8 cellular contexts compared by ENCODE assay signal in the genomic region with DNA sequence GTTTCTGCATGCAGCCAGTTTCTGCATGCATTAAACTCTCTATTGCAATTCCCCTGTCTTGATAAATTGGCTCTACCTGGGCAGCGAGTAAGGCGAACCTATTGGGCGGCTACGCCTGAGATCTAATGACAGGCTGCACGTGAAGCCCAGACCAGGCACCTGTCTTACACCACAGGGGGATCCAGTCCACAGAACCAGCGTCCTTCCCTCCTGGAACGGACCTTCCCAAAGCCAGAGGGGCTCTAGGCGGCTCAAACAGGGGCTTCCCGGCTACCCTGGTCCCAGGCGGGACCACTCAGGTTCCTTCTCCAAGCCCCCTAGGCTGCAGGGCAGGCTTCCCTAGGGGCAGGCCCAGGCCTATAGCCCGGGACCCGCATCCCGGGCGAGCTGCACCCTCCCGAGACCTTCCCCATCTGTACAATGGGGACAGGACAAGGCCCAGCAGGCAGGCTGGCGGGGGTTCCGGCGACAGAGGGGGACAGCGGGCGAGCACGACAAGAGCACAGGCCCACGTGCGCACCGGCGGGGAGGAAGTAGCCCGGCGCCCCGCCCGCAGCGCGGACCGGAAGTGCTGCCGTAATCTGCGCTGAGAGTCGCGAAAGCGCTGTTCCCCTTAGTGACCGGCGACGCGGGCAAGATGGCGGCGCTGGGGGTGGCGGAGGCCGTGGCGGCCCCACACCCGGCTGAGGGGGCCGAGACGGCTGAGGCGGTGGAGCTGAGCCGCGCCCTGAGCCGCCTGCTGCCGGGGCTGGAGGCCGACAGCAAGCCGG. TPM values are rescaled to one million over a fixed set of nuclear protein-coding genes. Genes with fewer than 3 reads are reported as not detected.
DNase-seq lines count a peak whose midpoint lies in the region; ATAC-seq, FAIRE-seq and TF ChIP-seq lines count a peak whose summit lies in the region.

A gene (plus strand): TSS at position 616 of the 770 bp plus-strand sequence. CDS start 22 bp downstream, at position 638.

- intact Hi-C loops in adrenal gland (cut with DNase I) (loop anchor here (5.0 to 10.0 kb wide), 2 partner anchors 209 to 211 kb away; a partner anchor contains a TSS), left ventricle myocardium inferior (cut with micrococcal nuclease) (no loop called here), psoas muscle (cut with DNase I) (loop anchor here in 1 of 2 donors (5.0 kb wide), 1 partner anchor 204 kb away; no protein-coding TSS in a partner anchor)

- ATAC-seq in HG02759 (IDR thresholded peaks at IDR 0.05; ENCODE audit: unreplicated experiment) (peak; percentile 88), psoas muscle (peak; percentile 84 to 94 (median 91))

- no peaks in the 10 kb centered on the region for H3K9me3 ChIP-seq in adrenal gland (replicated peaks in 1 of 3)
- H3K9me3 ChIP-seq in left ventricle myocardium inferior (replicated peaks) = peaks cover 5% of the 10 kb centered on the region
- H3K9me3 ChIP-seq in psoas muscle = no peaks in the 10 kb centered on the region

- DNase-seq in GM12892 (ENCODE audit: insufficient read length) (peak; percentile 95), NCI-H128 (lab: John Stamatoyannopoulos, UW; ENCODE audit: unreplicated experiment) (peak; percentile 45), T-helper 1 cell (peak; percentile 68 to 87 (median 78)), adrenal gland (peak; percentile 80 to 91 (median 85)), left ventricle myocardium inferior (peak; percentile 88), psoas muscle (peak; percentile 91 to 93)

- H3K27ac ChIP-seq in adrenal gland = peak within 1 kb of the TSS in 2 of 5 donors; percentile 38 to 73
- H3K27ac ChIP-seq in left ventricle myocardium inferior (replicated peaks) = peak within 1 kb of the TSS; percentile 82
- peak within 1 kb of the TSS; percentile 91 for H3K27ac ChIP-seq in psoas muscle
- H3K27ac ChIP-seq in urinary bladder (ENCODE audit: low read depth) = peak within 1 kb of the TSS; percentile 31

- TF ChIP-seq CTCF in adrenal gland (IDR thresholded peaks at IDR 0.05) (no peak), left ventricle myocardium inferior (IDR thresholded peaks at IDR 0.05; ENCODE audit: borderline replicate concordance) (no peak), psoas muscle (IDR thresholded peaks at IDR 0.05) (no peak)

- no peaks in the 10 kb centered on the region for H3K27me3 ChIP-seq in adrenal gland
- H3K27me3 ChIP-seq in left ventricle myocardium inferior (ENCODE audit: low read depth) = no peaks in the 10 kb centered on the region
- no peaks in the 10 kb centered on the region for H3K27me3 ChIP-seq in psoas muscle (ENCODE audit: insufficient read depth in 3 of 3, low read length in 2 of 3)

- H3K36me3 ChIP-seq in adrenal gland (replicated peaks in 1 of 2) = no peaks in the 10 kb centered on the region
- H3K36me3 ChIP-seq in left ventricle myocardium inferior = peaks cover 8% of the 10 kb centered on the region
- peaks cover 0 to 3% of the 10 kb centered on the region in 2 donors for H3K36me3 ChIP-seq in psoas muscle (ENCODE audit: insufficient read depth in 1 of 2, low read depth in 1 of 2)
- no peaks in the 10 kb centered on the region for H3K36me3 ChIP-seq in urinary bladder (ENCODE audit: insufficient read depth)

- peak; percentile 83 for FAIRE-seq in GM12892 (lab: Jason Lieb, UNC)

- TF ChIP-seq POLR2A in GM12892 (IDR thresholded peaks at IDR 0.05; ENCODE audit: low read depth, low read length) = peak; percentile 77; the same call in 1 of the 2 replicates
- peak in 1 of 2 donors; percentile 24 for TF ChIP-seq POLR2A in adrenal gland (IDR thresholded peaks at IDR 0.05)

- H3K4me1 ChIP-seq in adrenal gland (replicated peaks in 1 of 2) (peaks cover 13 to 18% of the 10 kb centered on the region in 2 donors), left ventricle myocardium inferior (peaks cover 48% of the 10 kb centered on the region), psoas muscle (peaks cover 11% of the 10 kb centered on the region), urinary bladder (ENCODE audit: insufficient read depth) (no peaks in the 10 kb centered on the region)

- H3K4me3 ChIP-seq in adrenal gland = peak within 1 kb of the TSS; percentile 37 to 91 (median 62)
- peak within 1 kb of the TSS; percentile 87 for H3K4me3 ChIP-seq in left ventricle myocardium inferior
- peak within 1 kb of the TSS; percentile 81 for H3K4me3 ChIP-seq in psoas muscle
- peak within 1 kb of the TSS; percentile 99 for H3K4me3 ChIP-seq in urinary bladder (ENCODE audit: low read depth, low read length)

- 6 to 56% (median 8%) methylated on average over 7 to 56 of the region's 56 CpGs for WGBS in adrenal gland, 4 donors
- WGBS in psoas muscle, 3 donors = 5 to 19% (median 10%) methylated on average over 27 to 56 of the region's 56 CpGs
- 10% methylated on average over 56 of the region's 56 CpGs for WGBS in urinary bladder

RNA-seq across cellular contexts. Expression of the gene that starts here (rescaled TPM):
- polyA plus RNA-seq in GM12892 (2012; ENCODE audit: missing spikeins) = 22.8 TPM
- total RNA-seq in adrenal gland (10 to 100 TPM; 14.5 to 32.7 (median 23.4) TPM), left ventricle myocardium inferior (18.1 TPM), psoas muscle (10 to 100 TPM; 17.8 to 26.7 (median 21.9) TPM), urinary bladder (10.6 TPM)
- polyA plus RNA-seq in adrenal gland (10 to 100 TPM in 1 of 3 donors, 1 to 10 TPM in 2; 7.9 to 11.1 (median 8.8) TPM), psoas muscle (10 to 100 TPM in 2 of 3 donors, 1 to 10 TPM in 1; 9.3 to 17.6 (median 14.1) TPM), urinary bladder (20.9 TPM)

Comparison
In these comparisons a context has a peak if more than half of its experiments do, and no peak if none do; other contexts are left out.
1. DNase-seq: peak in every context shown above with its lines; median percentile 95 in GM12892; 92 in psoas muscle; 88 in left ventricle myocardium inferior; 85 in adrenal gland; 78 in T-helper 1 cell; 45 in NCI-H128.